ENCODE assay signal across 17 cellular contexts in the genomic region with DNA sequence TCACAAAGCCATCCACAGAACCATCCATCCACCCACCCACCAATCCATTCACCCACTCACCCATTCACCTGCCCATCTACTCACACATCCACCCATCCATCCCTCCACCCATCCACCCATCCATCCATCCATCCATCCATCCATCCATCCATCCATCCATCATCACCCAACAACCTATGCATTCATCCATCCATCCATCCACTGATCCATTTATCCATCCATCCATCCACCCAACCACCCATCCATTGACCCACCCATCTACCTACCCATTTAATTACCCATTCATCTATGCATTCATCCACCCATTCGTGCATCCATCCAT. TPM values are rescaled to one million over a fixed set of nuclear protein-coding genes. Genes with fewer than 3 reads are reported as not detected.
DNase-seq lines count a peak whose midpoint lies in the region; TF ChIP-seq lines count a peak whose summit lies in the region.
"Had no signal": no experiment of that assay in that cellular context is flagged by ENCODE, and none has a peak within 500 bp of the region (broad histone marks: within the 10 kb centered on the region; RNA-seq: fewer than 3 reads in every experiment).

No MANE protein-coding gene starts in this region.

- no peak overlapping the region for H3K4me3 Mint-ChIP-seq in T-helper 2 cell treated with Interferon-gamma antibody and Interleukin-4, amounts not matched to agents 5 μg/mL and 100 μg/mL, for 36 hours
- H3K4me3 Mint-ChIP-seq: CD4-positive, alpha-beta T cell; H9 had no signal

- POLR2A ChIA-PET in HEK293 (lab: Yijun Ruan, JAX), result no interaction called here

- H3K9me3 Mint-ChIP-seq in T-helper 2 cell treated with Interferon-gamma antibody and Interleukin-4, amounts not matched to agents 5 μg/mL and 100 μg/mL, for 36 hours, result no peaks in the 10 kb centered on the region
- H3K9me3 Mint-ChIP-seq: CD4-positive, alpha-beta T cell; H9 had no signal

- CTCF ChIA-PET in HEK293 (lab: Yijun Ruan, JAX), result interaction anchor here (0.6 to 3.9 kb wide), 6 partner anchors 9 to 230 kb away, joined by 3 to 24 read pairs (median 4); no protein-coding TSS in a partner anchor

- TF ChIP-seq CTCF in HEK293 (tag by site-specific recombination; IDR thresholded peaks at IDR 0.05) (no peak), VCaP (conservative IDR thresholded peaks at IDR 0.05) (peak; percentile 22)

- H3K4me1 Mint-ChIP-seq in T-helper 2 cell treated with Interferon-gamma antibody and Interleukin-4, amounts not matched to agents 5 μg/mL and 100 μg/mL, for 36 hours (ENCODE audit: low read depth), result no peaks in the 10 kb centered on the region

- H3K27ac ChIP-seq in HEK293 (ENCODE audit: extremely low read depth, low read depth, low read length), result no peak overlapping the region
- H3K27ac ChIP-seq in VCaP, result no peak overlapping the region
- H3K27ac ChIP-seq: 22Rv1, A549, C4-2B had no signal

- no peaks in the 10 kb centered on the region for H3K9me3 ChIP-seq in HEK293 (ENCODE audit: control insufficient read depth, insufficient read depth, low read depth, low read length)
- H3K9me3 ChIP-seq: A549, Caco-2 had no signal

- H3K4me3 ChIP-seq in HEK293 (ENCODE audit: low read depth, low read length), result no peak overlapping the region
- H3K4me3 ChIP-seq: A549 had no signal

- H3K36me3 ChIP-seq in HEK293 (ENCODE audit: control insufficient read depth in 2 of 2, insufficient read depth in 1 of 2, low read length in 2 of 2), result no peaks in the 10 kb centered on the region

- no peak for DNase-seq in T-helper 2 cell treated with Interferon-gamma antibody and Interleukin-4, amounts not matched to agents 5 μg/mL and 100 μg/mL, for 36 hours (ENCODE audit: low spot score)
- DNase-seq in T-helper 2 cell, result no peak
- DNase-seq in cerebellum (ENCODE audit: low spot score), result no peak
- no peak for DNase-seq in DMS114 treated with DMSO at 0.1 percent for 48 hours (lab: John Stamatoyannopoulos, UW; ENCODE audit: unreplicated experiment)
- DNase-seq in KG1 (lab: John Stamatoyannopoulos, UW), result no peak
- DNase-seq: CD4-positive, alpha-beta T cell; DMS153; DMS79; GOT3 had no signal

- H3K27me3 Mint-ChIP-seq in T-helper 2 cell treated with Interferon-gamma antibody and Interleukin-4, amounts not matched to agents 5 μg/mL and 100 μg/mL, for 36 hours (ENCODE audit: low read depth), result no peaks in the 10 kb centered on the region
- H3K27me3 Mint-ChIP-seq: CD4-positive, alpha-beta T cell had no signal

- H3K36me3 Mint-ChIP-seq in T-helper 2 cell treated with Interferon-gamma antibody and Interleukin-4, amounts not matched to agents 5 μg/mL and 100 μg/mL, for 36 hours (ENCODE audit: low read depth), result no peaks in the 10 kb centered on the region

- no peaks in the 10 kb centered on the region for H3K4me1 ChIP-seq in HEK293 (ENCODE audit: control insufficient read depth, insufficient read depth, low read length)

- peak overlapping the region; percentile 29 for H3K27ac Mint-ChIP-seq in T-helper 2 cell treated with Interferon-gamma antibody and Interleukin-4, amounts not matched to agents 5 μg/mL and 100 μg/mL, for 36 hours
- H3K27ac Mint-ChIP-seq: CD4-positive, alpha-beta T cell; H9 had no signal

TF ChIP-seq in HEK293, 187 proteins besides CTCF, POLR2A, EP300 and RAD21:
- TF ChIP-seq ZSCAN16 (tag by site-specific recombination; IDR thresholded peaks at IDR 0.05) (no peak), ZNF311 (tag by site-specific recombination; IDR thresholded peaks at IDR 0.05; ENCODE audit: borderline replicate concordance) (peak; percentile 47; the same call in 1 of the 2 replicates), HOXC10 (CRISPR knock-in tag; IDR thresholded peaks at IDR 0.05) (no peak), SP7 (tag by site-specific recombination; IDR thresholded peaks at IDR 0.05) (no peak), ZBTB17 (tag by site-specific recombination; IDR thresholded peaks at IDR 0.05) (peak; percentile 88), ZNF146 (tag by site-specific recombination; IDR thresholded peaks at IDR 0.05) (no peak), EGR2 (tag by site-specific recombination; IDR thresholded peaks at IDR 0.05; ENCODE audit: low read depth) (peak; percentile 49; the same call in 1 of the 2 replicates), ZFHX2 (tag by site-specific recombination; conservative IDR thresholded peaks at IDR 0.05) (peak; percentile 63), ZNF555 (tag by site-specific recombination; conservative IDR thresholded peaks at IDR 0.05) (no peak), ZNF830 (tag by site-specific recombination; IDR thresholded peaks at IDR 0.05; ENCODE audit: low read depth) (no peak), ZNF366 (tag by site-specific recombination; conservative IDR thresholded peaks at IDR 0.05) (peak; percentile 96), ZNF549 (tag by site-specific recombination; IDR thresholded peaks at IDR 0.05) (no peak), ZNF394 (tag by site-specific recombination; IDR thresholded peaks at IDR 0.05; ENCODE audit: borderline replicate concordance) (no peak)
- TF ChIP-seq, protein P1, sequence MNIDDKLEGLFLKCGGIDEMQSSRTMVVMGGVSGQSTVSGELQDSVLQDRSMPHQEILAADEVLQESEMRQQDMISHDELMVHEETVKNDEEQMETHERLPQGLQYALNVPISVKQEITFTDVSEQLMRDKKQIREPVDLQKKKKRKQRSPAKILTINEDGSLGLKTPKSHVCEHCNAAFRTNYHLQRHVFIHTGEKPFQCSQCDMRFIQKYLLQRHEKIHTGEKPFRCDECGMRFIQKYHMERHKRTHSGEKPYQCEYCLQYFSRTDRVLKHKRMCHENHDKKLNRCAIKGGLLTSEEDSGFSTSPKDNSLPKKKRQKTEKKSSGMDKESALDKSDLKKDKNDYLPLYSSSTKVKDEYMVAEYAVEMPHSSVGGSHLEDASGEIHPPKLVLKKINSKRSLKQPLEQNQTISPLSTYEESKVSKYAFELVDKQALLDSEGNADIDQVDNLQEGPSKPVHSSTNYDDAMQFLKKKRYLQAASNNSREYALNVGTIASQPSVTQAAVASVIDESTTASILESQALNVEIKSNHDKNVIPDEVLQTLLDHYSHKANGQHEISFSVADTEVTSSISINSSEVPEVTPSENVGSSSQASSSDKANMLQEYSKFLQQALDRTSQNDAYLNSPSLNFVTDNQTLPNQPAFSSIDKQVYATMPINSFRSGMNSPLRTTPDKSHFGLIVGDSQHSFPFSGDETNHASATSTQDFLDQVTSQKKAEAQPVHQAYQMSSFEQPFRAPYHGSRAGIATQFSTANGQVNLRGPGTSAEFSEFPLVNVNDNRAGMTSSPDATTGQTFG (tag by site-specific recombination; IDR thresholded peaks at IDR 0.05; ENCODE audit: borderline replicate concordance), result 0 out of 2 replicates have a peak, but pooled peaks have one; percentile 42
- TF ChIP-seq, protein P2, sequence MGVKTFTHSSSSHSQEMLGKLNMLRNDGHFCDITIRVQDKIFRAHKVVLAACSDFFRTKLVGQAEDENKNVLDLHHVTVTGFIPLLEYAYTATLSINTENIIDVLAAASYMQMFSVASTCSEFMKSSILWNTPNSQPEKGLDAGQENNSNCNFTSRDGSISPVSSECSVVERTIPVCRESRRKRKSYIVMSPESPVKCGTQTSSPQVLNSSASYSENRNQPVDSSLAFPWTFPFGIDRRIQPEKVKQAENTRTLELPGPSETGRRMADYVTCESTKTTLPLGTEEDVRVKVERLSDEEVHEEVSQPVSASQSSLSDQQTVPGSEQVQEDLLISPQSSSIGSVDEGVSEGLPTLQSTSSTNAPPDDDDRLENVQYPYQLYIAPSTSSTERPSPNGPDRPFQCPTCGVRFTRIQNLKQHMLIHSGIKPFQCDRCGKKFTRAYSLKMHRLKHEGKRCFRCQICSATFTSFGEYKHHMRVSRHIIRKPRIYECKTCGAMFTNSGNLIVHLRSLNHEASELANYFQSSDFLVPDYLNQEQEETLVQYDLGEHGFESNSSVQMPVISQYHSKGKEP (tag by site-specific recombination; IDR thresholded peaks at IDR 0.05), result no peak
- TF ChIP-seq, protein P3, sequence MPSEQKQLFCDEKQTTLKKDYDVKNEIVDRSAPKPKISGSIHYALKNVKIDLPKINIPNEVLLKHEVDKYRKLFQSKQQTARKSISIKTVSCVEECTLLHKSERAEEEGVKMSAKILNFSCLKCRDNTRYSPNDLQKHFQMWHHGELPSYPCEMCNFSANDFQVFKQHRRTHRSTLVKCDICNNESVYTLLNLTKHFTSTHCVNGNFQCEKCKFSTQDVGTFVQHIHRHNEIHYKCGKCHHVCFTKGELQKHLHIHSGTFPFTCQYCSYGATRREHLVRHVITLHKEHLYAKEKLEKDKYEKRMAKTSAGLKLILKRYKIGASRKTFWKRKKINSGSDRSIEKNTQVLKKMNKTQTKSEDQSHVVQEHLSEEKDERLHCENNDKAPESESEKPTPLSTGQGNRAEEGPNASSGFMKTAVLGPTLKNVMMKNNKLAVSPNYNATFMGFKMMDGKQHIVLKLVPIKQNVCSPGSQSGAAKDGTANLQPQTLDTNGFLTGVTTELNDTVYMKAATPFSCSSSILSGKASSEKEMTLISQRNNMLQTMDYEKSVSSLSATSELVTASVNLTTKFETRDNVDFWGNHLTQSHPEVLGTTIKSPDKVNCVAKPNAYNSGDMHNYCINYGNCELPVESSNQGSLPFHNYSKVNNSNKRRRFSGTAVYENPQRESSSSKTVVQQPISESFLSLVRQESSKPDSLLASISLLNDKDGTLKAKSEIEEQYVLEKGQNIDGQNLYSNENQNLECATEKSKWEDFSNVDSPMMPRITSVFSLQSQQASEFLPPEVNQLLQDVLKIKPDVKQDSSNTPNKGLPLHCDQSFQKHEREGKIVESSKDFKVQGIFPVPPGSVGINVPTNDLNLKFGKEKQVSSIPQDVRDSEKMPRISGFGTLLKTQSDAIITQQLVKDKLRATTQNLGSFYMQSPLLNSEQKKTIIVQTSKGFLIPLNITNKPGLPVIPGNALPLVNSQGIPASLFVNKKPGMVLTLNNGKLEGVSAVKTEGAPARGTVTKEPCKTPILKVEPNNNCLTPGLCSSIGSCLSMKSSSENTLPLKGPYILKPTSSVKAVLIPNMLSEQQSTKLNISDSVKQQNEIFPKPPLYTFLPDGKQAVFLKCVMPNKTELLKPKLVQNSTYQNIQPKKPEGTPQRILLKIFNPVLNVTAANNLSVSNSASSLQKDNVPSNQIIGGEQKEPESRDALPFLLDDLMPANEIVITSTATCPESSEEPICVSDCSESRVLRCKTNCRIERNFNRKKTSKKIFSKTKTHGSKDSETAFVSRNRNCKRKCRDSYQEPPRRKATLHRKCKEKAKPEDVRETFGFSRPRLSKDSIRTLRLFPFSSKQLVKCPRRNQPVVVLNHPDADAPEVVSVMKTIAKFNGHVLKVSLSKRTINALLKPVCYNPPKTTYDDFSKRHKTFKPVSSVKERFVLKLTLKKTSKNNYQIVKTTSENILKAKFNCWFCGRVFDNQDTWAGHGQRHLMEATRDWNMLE (tag by site-specific recombination; conservative IDR thresholded peaks at IDR 0.05; ENCODE audit: low read depth), result no peak

RNA-seq across cellular contexts. Expression of a gene that starts 5.4 kb away (rescaled TPM):
- not detected for total RNA-seq in cerebellum
- total RNA-seq: Caco-2; CD4-positive, alpha-beta T cell; H9; HT-29 had no signal

RNA-seq across cellular contexts. Expression of a gene that starts 24.1 kb away (rescaled TPM):
- 2.5 TPM for total RNA-seq in cerebellum

RNA-seq across cellular contexts. Expression of a gene that starts 35.6 kb away (rescaled TPM):
- 2.7 TPM for total RNA-seq in cerebellum
